In genomic region chr5:150783422-150783928, GRCh38 we compare ENCODE assay signal across 8 cellular contexts. TPM values are rescaled to one million over a fixed set of nuclear protein-coding genes. Genes with fewer than 3 reads are reported as not detected.
DNase-seq lines count a peak whose midpoint lies in the region; ATAC-seq, FAIRE-seq and TF ChIP-seq lines count a peak whose summit lies in the region.

No MANE protein-coding gene starts in this region.

- peak; percentile 35 for ATAC-seq in HG02973 (IDR thresholded peaks at IDR 0.05; ENCODE audit: unreplicated experiment)
- peak; percentile 42 to 60 (median 56) for ATAC-seq in pancreas

- intact Hi-C loops in esophagus muscularis mucosa (cut with DNase I): loop anchor here (10.0 kb wide), 1 partner anchor 221 kb away; no protein-coding TSS in a partner anchor
- intact Hi-C loops in pancreas (cut with DNase I): no loop called here
- intact Hi-C loops in uterus (cut with DNase I; ENCODE audit: low total_unique reads): no loop called here

- H3K27ac ChIP-seq in esophagus muscularis mucosa (replicated peaks in 1 of 4) (peak overlapping the region; percentile 90 to 95 (median 93)), pancreas (peak overlapping the region in 3 of 4 donors; percentile 15 to 75 (median 73)), uterus (peak overlapping the region; percentile 69 to 86)

- no peaks in the 10 kb centered on the region for H3K9me3 ChIP-seq in esophagus muscularis mucosa
- H3K9me3 ChIP-seq in pancreas: no peaks in the 10 kb centered on the region
- no peaks in the 10 kb centered on the region for H3K9me3 ChIP-seq in uterus

- FAIRE-seq in pancreas (lab: Jason Lieb, UNC): peak; percentile 77

- TF ChIP-seq EP300 in esophagus muscularis mucosa (IDR thresholded peaks at IDR 0.05): no peak

- 12% methylated on average over 7 of the region's 7 CpGs for WGBS in esophagus muscularis mucosa
- WGBS in pancreas, 2 donors: 2 to 3% methylated on average over 7 of the region's 7 CpGs

- peak; percentile 30 for DNase-seq in NCI-H1436 treated with DMSO at 0.1 percent for 48 hours (lab: John Stamatoyannopoulos, UW)
- no peak for DNase-seq in NCI-H1436 (lab: John Stamatoyannopoulos, UW)
- peak; percentile 93 for DNase-seq in NCI-H748 (lab: John Stamatoyannopoulos, UW; ENCODE audit: unreplicated experiment)
- DNase-seq in activated CD8-positive, alpha-beta memory T cell treated with anti-CD3 and anti-CD28 coated beads, Interleukin-2, amount 50 U/mL, for 48 hours: peak; percentile 62
- DNase-seq in esophagus muscularis mucosa (ENCODE audit: extremely low spot score): no peak
- peak in 5 of 6 donors; percentile 55 to 73 (median 72) for DNase-seq in pancreas
- DNase-seq in uterus: peak; percentile 65 to 85

- peak overlapping the region in 3 of 4 donors; percentile 11 to 25 (median 18) for H3K4me3 ChIP-seq in esophagus muscularis mucosa
- peak overlapping the region in 1 of 4 donors; percentile 14 for H3K4me3 ChIP-seq in pancreas
- H3K4me3 ChIP-seq in uterus: no peak overlapping the region

- TF ChIP-seq POLR2A in esophagus muscularis mucosa (IDR thresholded peaks at IDR 0.05; ENCODE audit: low read depth) (no peak), uterus (IDR thresholded peaks at IDR 0.05) (no peak)

- H3K4me1 ChIP-seq in esophagus muscularis mucosa (peaks cover 55 to 74% (median 61%) of the 10 kb centered on the region in 4 donors), pancreas (peaks cover 17 to 35% (median 31%) of the 10 kb centered on the region in 3 donors), uterus (no peaks in the 10 kb centered on the region)

- H3K27me3 ChIP-seq in esophagus muscularis mucosa (no peaks in the 10 kb centered on the region), pancreas (no peaks in the 10 kb centered on the region), uterus (no peaks in the 10 kb centered on the region)

- TF ChIP-seq CTCF in esophagus muscularis mucosa (IDR thresholded peaks at IDR 0.05): no peak
- no peak for TF ChIP-seq CTCF in pancreas (IDR thresholded peaks at IDR 0.05)
- TF ChIP-seq CTCF in uterus (IDR thresholded peaks at IDR 0.05): no peak

- H3K36me3 ChIP-seq in esophagus muscularis mucosa (no peaks in the 10 kb centered on the region), pancreas (no peaks in the 10 kb centered on the region), uterus (no peaks in the 10 kb centered on the region)

RNA-seq across cellular contexts. Expression of gene SMIM3, which starts 4.9 kb away (rescaled TPM):
- 10 to 100 TPM; 39.9 to 48.4 (median 44.4) TPM for total RNA-seq in esophagus muscularis mucosa
- 10 to 100 TPM; 10.3 to 33.1 (median 14.2) TPM for total RNA-seq in pancreas
- polyA plus RNA-seq in pancreas: 10 to 100 TPM in 1 of 2 donors, 1 to 10 TPM in 1; 9.7 to 13.3 TPM
- 10 to 100 TPM in 3 of 4 donors, 1 to 10 TPM in 1; 2.6 to 55.9 (median 32.1) TPM for total RNA-seq in uterus

RNA-seq across cellular contexts. Expression of gene DCTN4, which starts 24.7 kb away (rescaled TPM):
- total RNA-seq in esophagus muscularis mucosa: 10 to 100 TPM; 48.5 to 59.7 (median 49.3) TPM
- total RNA-seq in pancreas: 10 to 100 TPM; 36.9 to 61.1 (median 45.3) TPM
- polyA plus RNA-seq in pancreas: 10 to 100 TPM; 13.8 to 21.5 TPM
- 10 to 100 TPM; 33.3 to 82.7 (median 62.3) TPM for total RNA-seq in uterus

Comparison
In these comparisons a context has a peak if more than half of its experiments do, and no peak if none do; other contexts are left out.
1. DNase-seq: peak in NCI-H1436 treated with DMSO at 0.1 percent for 48 hours (single experiment), NCI-H748 (single experiment), activated CD8-positive, alpha-beta memory T cell treated with anti-CD3 and anti-CD28 coated beads, Interleukin-2, amount 50 U/mL, for 48 hours (single experiment), pancreas (5 of 6) and uterus (2 of 2); none in NCI-H1436 (single experiment) and esophagus muscularis mucosa (single experiment).
2. H3K4me3 ChIP-seq: peak in esophagus muscularis mucosa (3 of 4); none in uterus (0 of 2).
3. Peak in every context shown above with its lines, with median percentiles within 50 percentile points of each other: H3K27ac ChIP-seq.